ENCODE assay signal across 9 cellular contexts in the genomic region with DNA sequence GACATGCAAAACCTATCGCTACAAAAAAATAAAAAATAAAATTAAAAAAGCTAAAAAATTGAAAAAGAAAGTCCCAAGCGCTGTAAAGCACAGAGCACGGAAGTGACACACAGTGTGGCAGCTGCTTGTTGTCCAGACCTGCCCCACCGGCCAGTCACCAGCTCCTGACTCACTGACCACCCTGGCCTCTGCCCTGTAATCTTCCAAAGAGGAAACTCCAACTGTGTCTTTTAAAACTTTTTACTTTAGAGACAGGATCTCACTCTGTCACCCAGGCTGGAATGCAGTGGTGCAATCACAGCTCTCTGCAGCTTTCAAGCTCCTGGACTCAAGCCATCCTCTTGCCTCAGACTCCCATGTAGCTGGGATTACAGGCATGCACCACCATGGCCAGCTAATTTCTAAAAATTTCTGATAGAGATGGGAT. TPM values are rescaled to one million over a fixed set of nuclear protein-coding genes. Genes with fewer than 3 reads are reported as not detected.
DNase-seq lines count a peak whose midpoint lies in the region; ATAC-seq and TF ChIP-seq lines count a peak whose summit lies in the region.
"Had no signal": no experiment of that assay in that cellular context is flagged by ENCODE, and none has a peak within 500 bp of the region (broad histone marks: within the 10 kb centered on the region; RNA-seq: fewer than 3 reads in every experiment).

No MANE protein-coding gene starts in this region.

- peak; percentile 75 for ATAC-seq in RWPE2 (ENCODE audit: low read depth)
- peak; percentile 94 for ATAC-seq in gastroesophageal sphincter
- no peak for ATAC-seq in HG02870 (IDR thresholded peaks at IDR 0.05; ENCODE audit: unreplicated experiment)

- H3K27me3 Mint-ChIP-seq in Calu3 (ENCODE audit: unreplicated experiment), result no peaks in the 10 kb centered on the region

- H3K4me3 ChIP-seq in RWPE2 (ENCODE audit: severe bottlenecking) (no peak overlapping the region), gastroesophageal sphincter (no peak overlapping the region)

- no peaks in the 10 kb centered on the region for H3K9me3 ChIP-seq in RWPE2 (ENCODE audit: severe bottlenecking)
- no peaks in the 10 kb centered on the region for H3K9me3 ChIP-seq in gastroesophageal sphincter

- 78 to 89% methylated on average over 4 of the region's 4 CpGs for WGBS in gastroesophageal sphincter (ENCODE audit: low coverage in 1 of 2), 2 donors

- H3K36me3 Mint-ChIP-seq in Calu3 (ENCODE audit: insufficient read depth, unreplicated experiment), result peaks cover 15% of the 10 kb centered on the region

- no peak for TF ChIP-seq EP300 in gastroesophageal sphincter (IDR thresholded peaks at IDR 0.05)

- H3K36me3 ChIP-seq in RWPE2 (ENCODE audit: low read depth), result peaks cover 3% of the 10 kb centered on the region; the same call in 1 of the 2 replicates
- no peaks in the 10 kb centered on the region for H3K36me3 ChIP-seq in gastroesophageal sphincter

- H3K4me1 Mint-ChIP-seq in Calu3 (ENCODE audit: low read depth, unreplicated experiment), result peaks cover 59% of the 10 kb centered on the region

- intact Hi-C loops in Calu3 (cut with micrococcal nuclease; ENCODE audit: unreplicated experiment), result loop anchor here (5.0 kb wide), 2 partner anchors 42 to 63 kb away; no protein-coding TSS in a partner anchor
- intact Hi-C loops in posterior vena cava (cut with DNase I), result no loop called here

- BruUV-seq in Calu3 (replicated peaks; lab: Mats Ljungman, UMichigan), result no TSS peak

- TF ChIP-seq CTCF in Calu3 (IDR thresholded peaks at IDR 0.05; ENCODE audit: unreplicated experiment) (no peak), RWPE2 (IDR thresholded peaks at IDR 0.05; ENCODE audit: poor library complexity, severe bottlenecking) (no peak), gastroesophageal sphincter (IDR thresholded peaks at IDR 0.05) (no peak)

- peak overlapping the region; percentile 99 for H3K27ac ChIP-seq in RWPE2 (ENCODE audit: poor library complexity, severe bottlenecking)
- H3K27ac ChIP-seq in gastroesophageal sphincter, result peak overlapping the region in 3 of 4 donors; percentile 55 to 62 (median 59)
- H3K27ac ChIP-seq: parathyroid adenoma had no signal

- H3K4me1 ChIP-seq in RWPE2 (ENCODE audit: insufficient read depth, poor library complexity, severe bottlenecking) (peaks cover 44% of the 10 kb centered on the region), gastroesophageal sphincter (peaks cover 0 to 82% (median 22%) of the 10 kb centered on the region in 3 donors)
- H3K4me1 ChIP-seq: parathyroid adenoma had no signal

- TF ChIP-seq POLR2A in gastroesophageal sphincter (IDR thresholded peaks at IDR 0.05), result no peak

- DNase-seq in Calu3 (peak; percentile 83), RWPE2 (ENCODE audit: low spot score) (peak; percentile 91), posterior vena cava (ENCODE audit: low spot score) (peak; percentile 91), midbrain (lab: John Stamatoyannopoulos, UW) (no peak), NCI-H748 (lab: John Stamatoyannopoulos, UW; ENCODE audit: unreplicated experiment) (no peak)
- no peak for DNase-seq in activated T-cell treated with anti-CD3 and anti-CD28 coated beads, Interleukin-2, amount 50 U/mL, for 1 hour

- peak overlapping the region; percentile 51 for H3K4me3 Mint-ChIP-seq in Calu3 (ENCODE audit: low read depth, unreplicated experiment)

- no peaks in the 10 kb centered on the region for H3K9me3 Mint-ChIP-seq in Calu3 (ENCODE audit: low read depth, unreplicated experiment)

- peak overlapping the region; percentile 84 for H3K27ac Mint-ChIP-seq in Calu3 (ENCODE audit: unreplicated experiment)

- H3K27me3 ChIP-seq in RWPE2 (ENCODE audit: insufficient read depth, poor library complexity, severe bottlenecking) (no peaks in the 10 kb centered on the region), gastroesophageal sphincter (no peaks in the 10 kb centered on the region)

- CTCF ChIA-PET in Calu3 (lab: Charles Lee), result interaction anchor here (0.5 to 2.5 kb wide), 8 partner anchors 17 to 588 kb away, joined by 3 to 13 read pairs (median 4); no protein-coding TSS in a partner anchor

RNA-seq across cellular contexts. Expression of a gene that starts 23.6 kb away (rescaled TPM):
- 75.4 and 78.3 TPM in 2 replicates for total RNA-seq in Calu3 (2022)
- 10 to 100 TPM; 22.5 to 63.2 (median 35.1) TPM for total RNA-seq in gastroesophageal sphincter
- 10 to 100 TPM; 59.8 to 65.8 TPM for total RNA-seq in posterior vena cava

Comparison
In these comparisons a context has a peak if more than half of its experiments do, and no peak if none do; other contexts are left out.
1. DNase-seq: peak in Calu3 (single experiment), RWPE2 (single experiment) and posterior vena cava (single experiment); none in activated T-cell treated with anti-CD3 and anti-CD28 coated beads, Interleukin-2, amount 50 U/mL, for 1 hour (single experiment), midbrain (single experiment) and NCI-H748 (single experiment).